Comparison of ENCODE assay signal across 8 cellular contexts in the genomic region with DNA sequence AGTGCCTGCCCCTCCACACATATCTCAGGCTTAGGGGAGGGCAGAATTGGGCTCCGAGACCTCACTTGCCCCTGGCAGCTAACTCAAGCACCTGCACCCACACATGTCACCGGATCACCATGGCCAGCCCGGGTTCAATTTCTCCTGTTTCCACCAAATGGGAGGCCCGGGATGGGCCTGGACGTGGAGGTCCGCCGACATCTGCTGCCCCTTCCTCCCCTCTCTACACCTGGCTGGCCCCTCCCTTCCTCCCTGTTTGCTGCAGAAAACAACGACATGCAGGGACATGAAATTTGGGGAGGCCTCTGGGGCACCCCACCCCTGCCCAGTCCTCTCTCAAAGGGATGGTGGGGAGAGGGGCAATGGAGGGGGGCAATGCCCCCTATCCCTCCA. TPM values are rescaled to one million over a fixed set of nuclear protein-coding genes. Genes with fewer than 3 reads are reported as not detected.
A peak's percentile ranks its signal among the peaks of the same experiment; 100 is the strongest.
DNase-seq lines count a peak whose midpoint lies in the region; ATAC-seq, FAIRE-seq and TF ChIP-seq lines count a peak whose summit lies in the region.

No MANE protein-coding gene starts in this region.

- H3K36me3 ChIP-seq in DND-41 (ENCODE audit: insufficient read depth, low read length) = peaks cover 42% of the 10 kb centered on the region
- peaks cover 5% of the 10 kb centered on the region; the same call in 1 of the 2 replicates for H3K36me3 ChIP-seq in Panc1 (ENCODE audit: control insufficient read depth, insufficient read depth, low read length)

- TSS peak; percentile 54 for BruUV-seq in Panc1 (replicated peaks; lab: Mats Ljungman, UMichigan)

- peaks cover 53% of the 10 kb centered on the region for H3K79me2 ChIP-seq in DND-41 (ENCODE audit: insufficient read depth, low read length)

- ATAC-seq in DND-41 (ENCODE audit: insufficient read depth, low read depth) (no peak), Panc1 (no peak), esophagus mucosa (peak; percentile 1), HG03460 (IDR thresholded peaks at IDR 0.05; ENCODE audit: unreplicated experiment) (no peak)

- H3K4me1 ChIP-seq in DND-41 (ENCODE audit: insufficient read depth, low read length) = peaks cover 56% of the 10 kb centered on the region
- peaks cover 5% of the 10 kb centered on the region for H3K4me1 ChIP-seq in Panc1 (ENCODE audit: control insufficient read depth, insufficient read depth, low read length)

- H3K9me3 ChIP-seq in DND-41 (ENCODE audit: insufficient read depth, low read length, severe bottlenecking) (no peaks in the 10 kb centered on the region), Panc1 (ENCODE audit: control insufficient read depth, insufficient read depth, low read depth, low read length) (no peaks in the 10 kb centered on the region)

- intact Hi-C loops in Panc1 (cut with micrococcal nuclease; ENCODE audit: unreplicated experiment) = no loop called here

- no peaks in the 10 kb centered on the region for H3K27me3 Mint-ChIP-seq in osteocyte (ENCODE audit: unreplicated experiment)

- peak overlapping the region; percentile 90 for H3K4me2 ChIP-seq in DND-41 (ENCODE audit: insufficient read depth, low read length)

- H2AFZ ChIP-seq in DND-41 (ENCODE audit: low read depth, low read length) = no peak overlapping the region

- H3K27ac ChIP-seq in DND-41 (ENCODE audit: low read length) (peak overlapping the region; percentile 87), Panc1 (ENCODE audit: low read length) (peak overlapping the region; percentile 89)

- FAIRE-seq in urothelium cell line (lab: Jason Lieb, UNC) (no peak), frontal cortex (lab: Jason Lieb, UNC) (no peak)

- TF ChIP-seq CTCF in DND-41 (IDR thresholded peaks at IDR 0.05; ENCODE audit: borderline replicate concordance, extremely low read depth, low read length, poor library complexity, severe bottlenecking) (no peak), Panc1 (IDR thresholded peaks at IDR 0.05) (no peak), osteocyte (IDR thresholded peaks at IDR 0.05) (no peak)

- peaks cover 30% of the 10 kb centered on the region for H3K4me1 Mint-ChIP-seq in osteocyte (ENCODE audit: unreplicated experiment)

- H3K4me3 ChIP-seq in DND-41 (ENCODE audit: low read depth in 1 of 2, low read length in 2 of 2) (peak overlapping the region; percentile 76 to 95), Panc1 (ENCODE audit: low read depth in 2 of 2, low read length in 2 of 2) (peak overlapping the region; percentile 71 to 74)

- peak; percentile 44 for DNase-seq in DND-41
- no peak for DNase-seq in Panc1 (ENCODE audit: low read depth, low spot score)
- no peak for DNase-seq in osteocyte (ENCODE audit: extremely low spot score, unreplicated experiment)
- no peak for DNase-seq in urothelium cell line (ENCODE audit: low spot score)
- no peak for DNase-seq in frontal cortex (ENCODE audit: low spot score in 2 of 2)
- no peak for DNase-seq in SIG-M5 treated with dmso at 0.1 percent for 504 hours (lab: John Stamatoyannopoulos, UW; ENCODE audit: unreplicated experiment)

- H3K9ac ChIP-seq in DND-41 (ENCODE audit: low read depth, low read length) = peak overlapping the region; percentile 95

- H3K4me3 Mint-ChIP-seq in osteocyte (ENCODE audit: unreplicated experiment) = peak overlapping the region; percentile 93

- in situ Hi-C loops in Panc1 (cut with HindIII; ENCODE audit: low pct_unique_long_range_greater_than_20kb, low sequenced_read_pairs) = no loop called here

- peak overlapping the region; percentile 93 for H3K27ac Mint-ChIP-seq in osteocyte (ENCODE audit: unreplicated experiment)

- POLR2A ChIA-PET in Panc1 (lab: Charles Lee) = no interaction called here

- H3K27me3 ChIP-seq in DND-41 (ENCODE audit: insufficient read depth, low read length, poor library complexity) (no peaks in the 10 kb centered on the region), Panc1 (ENCODE audit: control insufficient read depth, insufficient read depth, low read length) (no peaks in the 10 kb centered on the region)

- CTCF ChIA-PET in Panc1 (lab: Charles Lee) = no interaction called here

- H3K36me3 Mint-ChIP-seq in osteocyte (ENCODE audit: unreplicated experiment) = peaks cover 3% of the 10 kb centered on the region

- peaks cover 44% of the 10 kb centered on the region for H4K20me1 ChIP-seq in DND-41 (ENCODE audit: insufficient read depth, low read length)

- H3K9me3 Mint-ChIP-seq in osteocyte (ENCODE audit: unreplicated experiment) = no peaks in the 10 kb centered on the region

RNA-seq across cellular contexts. Expression of gene PRKD2, which starts 1.3 kb away (rescaled TPM):
- total RNA-seq in Panc1 (2021; ENCODE audit: unreplicated experiment) = 41.2 TPM
- polyA plus RNA-seq in Panc1 (2012; ENCODE audit: insufficient read length) = 44.2 TPM
- 31.4 TPM for total RNA-seq in esophagus mucosa
- total RNA-seq in osteocyte = 41.9 and 43.9 TPM in 2 replicates
- 5.3 TPM for total RNA-seq in frontal cortex

RNA-seq across cellular contexts. Expression of gene FKRP, which starts 30.2 kb away (rescaled TPM):
- total RNA-seq in Panc1 (2021; ENCODE audit: unreplicated experiment) = 21.6 TPM
- polyA plus RNA-seq in Panc1 (2012; ENCODE audit: insufficient read length) = 20.0 TPM
- 7.8 TPM for total RNA-seq in esophagus mucosa
- 34.0 and 37.7 TPM in 2 replicates for total RNA-seq in osteocyte
- 12.6 TPM for total RNA-seq in frontal cortex

RNA-seq across cellular contexts. Expression of gene STRN4, which starts 30.6 kb away (rescaled TPM):
- total RNA-seq in Panc1 (2021; ENCODE audit: unreplicated experiment) (89.5 TPM), esophagus mucosa (44.5 TPM), osteocyte (87.1 and 93.5 TPM in 2 replicates), frontal cortex (86.4 TPM)
- 137 TPM for polyA plus RNA-seq in Panc1 (2012; ENCODE audit: insufficient read length)

RNA-seq across cellular contexts. Expression of gene DACT3, which starts 54.6 kb away (rescaled TPM):
- total RNA-seq in Panc1 (2021; ENCODE audit: unreplicated experiment) (1.0 TPM), esophagus mucosa (0.32 TPM), osteocyte (11.2 and 11.5 TPM in 2 replicates), frontal cortex (17.5 TPM)
- 0.44 TPM for polyA plus RNA-seq in Panc1 (2012; ENCODE audit: insufficient read length)
